22 cellular contexts compared by ENCODE assay signal in genomic region chr6:78947962-78948361, GRCh38.
DNase-seq lines count a peak whose midpoint lies in the region; TF ChIP-seq lines count a peak whose summit lies in the region.
"Had no signal": no experiment of that assay in that cellular context is flagged by ENCODE, and none has a peak within 500 bp of the region (broad histone marks: within the 10 kb centered on the region; RNA-seq: fewer than 3 reads in every experiment).

No MANE protein-coding gene starts in this region.

- H3K27ac Mint-ChIP-seq in activated naive CD4-positive, alpha-beta T cell treated with anti-CD3 and anti-CD28 coated beads, Interleukin-2, amount 10 ng/mL, durations not matched to agents 7 days and 5 days = no peak overlapping the region
- H3K27ac Mint-ChIP-seq: activated T-helper 17 cell treated with anti-CD3 and anti-CD28 coated beads, Interleukin-2, amount 50 U/mL, for 72 hours; stimulated activated naive CD8-positive, alpha-beta T cell treated with anti-CD3 and anti-CD28 coated beads, Interleukin-15, Interleukin-2, amounts not matched to agents 100 ng/mL and 50 ng/mL, for 24 hours had no signal

- H3K4me1 ChIP-seq in ACC112 (ENCODE audit: control insufficient read depth, insufficient read depth, low read length, unreplicated experiment) = peaks cover 6% of the 10 kb centered on the region
- H3K4me1 ChIP-seq: A549, esophagus squamous epithelium, HAP-1, upper lobe of right lung had no signal

- TF ChIP-seq CTCF in choroid plexus epithelial cell (conservative IDR thresholded peaks at IDR 0.05; ENCODE audit: low read depth, low read length) = no peak

- H3K27ac ChIP-seq in ACC112 (ENCODE audit: low read depth, low read length) = no peak overlapping the region
- H3K27ac ChIP-seq: A549, esophagus squamous epithelium, upper lobe of right lung had no signal

- H3K36me3 Mint-ChIP-seq in activated naive CD4-positive, alpha-beta T cell treated with anti-CD3 and anti-CD28 coated beads, Interleukin-2, amount 10 ng/mL, durations not matched to agents 7 days and 5 days = peaks cover 72% of the 10 kb centered on the region

- H3K27me3 ChIP-seq in ACC112 (ENCODE audit: insufficient read depth, low read length) = no peaks in the 10 kb centered on the region
- H3K27me3 ChIP-seq: esophagus squamous epithelium, upper lobe of right lung had no signal

- no peaks in the 10 kb centered on the region for H3K27me3 Mint-ChIP-seq in activated naive CD4-positive, alpha-beta T cell treated with anti-CD3 and anti-CD28 coated beads, Interleukin-2, amount 10 ng/mL, durations not matched to agents 7 days and 5 days
- H3K27me3 Mint-ChIP-seq: activated T-helper 17 cell treated with anti-CD3 and anti-CD28 coated beads, Interleukin-2, amount 50 U/mL, for 72 hours; naive thymus-derived CD4-positive, alpha-beta T cell; stimulated activated naive CD8-positive, alpha-beta T cell treated with anti-CD3 and anti-CD28 coated beads, Interleukin-15, Interleukin-2, amounts not matched to agents 100 ng/mL and 50 ng/mL, for 24 hours had no signal

- no peak overlapping the region for H2AFZ ChIP-seq in ACC112 (ENCODE audit: low read length, unreplicated experiment)

- peaks cover 78% of the 10 kb centered on the region for H3K36me3 ChIP-seq in ACC112 (ENCODE audit: insufficient read depth, low read length)

- peaks cover 24% of the 10 kb centered on the region for H3K9me3 Mint-ChIP-seq in activated naive CD4-positive, alpha-beta T cell treated with anti-CD3 and anti-CD28 coated beads, Interleukin-2, amount 10 ng/mL, durations not matched to agents 7 days and 5 days

- H3K79me2 ChIP-seq in ACC112 (ENCODE audit: control insufficient read depth, insufficient read depth, low read length, unreplicated experiment) = no peaks in the 10 kb centered on the region

- H3K4me3 Mint-ChIP-seq in activated naive CD4-positive, alpha-beta T cell treated with anti-CD3 and anti-CD28 coated beads, Interleukin-2, amount 10 ng/mL, durations not matched to agents 7 days and 5 days = no peak overlapping the region
- H3K4me3 Mint-ChIP-seq: activated T-helper 17 cell treated with anti-CD3 and anti-CD28 coated beads, Interleukin-2, amount 50 U/mL, for 72 hours; naive thymus-derived CD4-positive, alpha-beta T cell; stimulated activated naive CD8-positive, alpha-beta T cell treated with anti-CD3 and anti-CD28 coated beads, Interleukin-15, Interleukin-2, amounts not matched to agents 100 ng/mL and 50 ng/mL, for 24 hours had no signal

- CTCF ChIA-PET in activated naive CD4-positive, alpha-beta T cell treated with anti-CD3 and anti-CD28 coated beads, Interleukin-2, amount 10 ng/mL, durations not matched to agents 7 days and 5 days (lab: Charles Lee) = no interaction called here

- H3K4me3 ChIP-seq in ACC112 (ENCODE audit: low read depth, low read length) (peak overlapping the region; percentile 42), choroid plexus epithelial cell (ENCODE audit: low read depth, low read length) (no peak overlapping the region)
- H3K4me3 ChIP-seq: A549, esophagus squamous epithelium, HAP-1, upper lobe of right lung had no signal

- no peaks in the 10 kb centered on the region for H3K4me1 Mint-ChIP-seq in activated naive CD4-positive, alpha-beta T cell treated with anti-CD3 and anti-CD28 coated beads, Interleukin-2, amount 10 ng/mL, durations not matched to agents 7 days and 5 days
- H3K4me1 Mint-ChIP-seq: activated T-helper 17 cell treated with anti-CD3 and anti-CD28 coated beads, Interleukin-2, amount 50 U/mL, for 72 hours had no signal

- DNase-seq in LHCN-M2 (ENCODE audit: low read depth) = peak; percentile 60
- DNase-seq in choroid plexus epithelial cell (ENCODE audit: low read depth) = peak; percentile 75
- DNase-seq in kidney glomerular epithelial cell (lab: John Stamatoyannopoulos, UW) = peak; percentile 10
- no peak for DNase-seq in islet precursor cell
- no peak for DNase-seq in AML-193 (lab: John Stamatoyannopoulos, UW)
- no peak for DNase-seq in HK-2 (ENCODE audit: unreplicated experiment)
- DNase-seq in activated naive CD4-positive, alpha-beta T cell treated with anti-CD3 and anti-CD28 coated beads, Interleukin-2, amount 10 ng/mL, durations not matched to agents 7 days and 5 days = no peak
- DNase-seq: activated CD4-positive, CD25-positive, alpha-beta regulatory T cell; amygdala; esophagus squamous epithelium; naive thymus-derived CD4-positive, alpha-beta T cell; NCI-H187 treated with DMSO at 0.1 percent for 48 hours; NCI-H510A; posterior cingulate gyrus; SHP77 treated with DMSO at 0.1 percent for 48 hours; T-helper 2 cell; upper lobe of right lung had no signal

Comparison
In these comparisons a context has a peak if more than half of its experiments do, and no peak if none do; other contexts are left out.
1. DNase-seq: peak in LHCN-M2 (single experiment), choroid plexus epithelial cell (single experiment) and kidney glomerular epithelial cell (single experiment); none in islet precursor cell (single experiment), AML-193 (0 of 2), HK-2 (single experiment) and activated naive CD4-positive, alpha-beta T cell treated with anti-CD3 and anti-CD28 coated beads, Interleukin-2, amount 10 ng/mL, durations not matched to agents 7 days and 5 days (single experiment).